ENCODE assay signal across 18 cellular contexts in the genomic region with DNA sequence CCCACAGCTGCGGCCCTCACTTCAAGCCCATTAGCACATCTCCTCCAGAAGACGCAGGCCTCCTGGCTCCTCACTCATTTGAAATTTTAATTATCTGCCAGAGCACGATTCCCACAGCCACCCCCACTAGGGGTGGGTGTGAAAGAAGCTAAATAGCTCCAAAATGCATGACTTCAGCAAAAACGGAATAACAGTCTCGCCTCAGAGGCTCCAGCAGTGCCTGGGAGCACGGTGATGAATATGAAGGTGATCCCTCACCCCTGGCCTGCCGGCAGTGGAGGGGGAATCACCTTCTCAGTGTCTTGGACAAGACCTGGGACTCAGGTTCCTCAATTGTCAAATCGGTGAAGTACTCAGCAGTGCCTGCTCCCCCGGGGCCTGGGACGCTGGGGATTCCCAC.
DNase-seq lines count a peak whose midpoint lies in the region; ATAC-seq, FAIRE-seq and TF ChIP-seq lines count a peak whose summit lies in the region.
"Had no signal": no experiment of that assay in that cellular context is flagged by ENCODE, and none has a peak within 500 bp of the region (broad histone marks: within the 10 kb centered on the region; RNA-seq: fewer than 3 reads in every experiment).

No MANE protein-coding gene starts in this region.

- FAIRE-seq in RCC 7860 (lab: Jason Lieb, UNC) = no peak
- FAIRE-seq: D721Med, GM19239 had no signal

- H3K27ac Mint-ChIP-seq in GM23338 (no peak overlapping the region), nephron (peak overlapping the region in 2 of 3 experiments; percentile 49 to 76)
- H3K27ac Mint-ChIP-seq: CD4-positive, alpha-beta T cell; IgD-negative memory B cell had no signal

- H3K4me3 ChIP-seq in cardiac muscle cell (no peak overlapping the region), GM23338 (no peak overlapping the region)
- H3K4me3 ChIP-seq: BLaER1 treated with 17β-estradiol and CSF1 and Interleukin-3, amounts not matched to agents 10 nM and 100 nM had no signal

- H3K27ac ChIP-seq in cardiac muscle cell (peak overlapping the region; percentile 95), GM23338 (ENCODE audit: low read depth) (no peak overlapping the region), caudate nucleus (ENCODE audit: low read depth, low read length) (peak overlapping the region; percentile 62)
- H3K27ac ChIP-seq: 22Rv1; BLaER1 treated with 17β-estradiol and CSF1 and Interleukin-3, amounts not matched to agents 10 nM and 100 nM had no signal

- H3K4me1 Mint-ChIP-seq in GM23338 (peaks cover 10% of the 10 kb centered on the region), nephron (no peaks in the 10 kb centered on the region)
- H3K4me1 Mint-ChIP-seq: IgD-negative memory B cell had no signal

- no peak for ATAC-seq in Right ventricle myocardium inferior
- ATAC-seq in GM23338 = peak; percentile 68
- ATAC-seq in GM21737 (IDR thresholded peaks at IDR 0.05; ENCODE audit: unreplicated experiment) = no peak

- H3K4me1 ChIP-seq in cardiac muscle cell (ENCODE audit: low read depth) = peaks cover 37% of the 10 kb centered on the region
- H3K4me1 ChIP-seq in GM23338 (ENCODE audit: insufficient read depth) = peaks cover 4% of the 10 kb centered on the region; the same call in 1 of the 2 replicates

- no peak overlapping the region for H3K4me2 ChIP-seq in GM23338
- H3K4me2 ChIP-seq: BLaER1 treated with 17β-estradiol and CSF1 and Interleukin-3, amounts not matched to agents 10 nM and 100 nM had no signal

- H3K36me3 Mint-ChIP-seq in GM23338 (ENCODE audit: low read depth) = 0 out of 3 replicates have a peak, but pooled peaks cover 4% of the 10 kb centered on the region
- H3K36me3 Mint-ChIP-seq in nephron (ENCODE audit: low read depth) = no peaks in the 10 kb centered on the region
- H3K36me3 Mint-ChIP-seq: IgD-negative memory B cell had no signal

- H3K27me3 ChIP-seq in cardiac muscle cell (no peaks in the 10 kb centered on the region), GM23338 (ENCODE audit: insufficient read depth) (no peaks in the 10 kb centered on the region)
- H3K27me3 ChIP-seq: BLaER1 treated with 17β-estradiol and CSF1 and Interleukin-3, amounts not matched to agents 10 nM and 100 nM had no signal

- 0 out of 2 replicates have a peak, but pooled peaks cover 4% of the 10 kb centered on the region for H3K9me2 ChIP-seq in GM23338 (ENCODE audit: insufficient read depth)

- H3K4me3 Mint-ChIP-seq in GM23338 (no peak overlapping the region), nephron (no peak overlapping the region)
- H3K4me3 Mint-ChIP-seq: CD4-positive, alpha-beta T cell; H9 had no signal

- peaks cover 7% of the 10 kb centered on the region; the same call in 2 of the 3 replicates for H3K9me3 Mint-ChIP-seq in GM23338
- H3K9me3 Mint-ChIP-seq in nephron = no peaks in the 10 kb centered on the region
- H3K9me3 Mint-ChIP-seq: CD4-positive, alpha-beta T cell had no signal

- H3K36me3 ChIP-seq in cardiac muscle cell = no peaks in the 10 kb centered on the region
- H3K36me3 ChIP-seq in GM23338 (ENCODE audit: insufficient read depth) = no peaks in the 10 kb centered on the region
- H3K36me3 ChIP-seq: BLaER1 treated with 17β-estradiol and CSF1 and Interleukin-3, amounts not matched to agents 10 nM and 100 nM had no signal

- H3K9me3 ChIP-seq in cardiac muscle cell (ENCODE audit: low read depth) = no peaks in the 10 kb centered on the region

- no peak for TF ChIP-seq CTCF in cardiac muscle cell (IDR thresholded peaks at IDR 0.05; ENCODE audit: low read depth, low read length)
- no peak for TF ChIP-seq CTCF in GM23338 (conservative IDR thresholded peaks at IDR 0.05; ENCODE audit: low read depth in 2 of 2)
- TF ChIP-seq CTCF in nephron (IDR thresholded peaks at IDR 0.05; ENCODE audit: unreplicated experiment in 3 of 3) = no peak

- intact Hi-C loops in Right ventricle myocardium inferior (cut with DNase I) = loop anchor here (5.0 kb wide), 2 partner anchors 90 to 115 kb away; no protein-coding TSS in a partner anchor

- H3K27me3 Mint-ChIP-seq in GM23338 (ENCODE audit: insufficient read depth, low read depth, poor library complexity) = peaks cover 3% of the 10 kb centered on the region
- peaks cover 7% of the 10 kb centered on the region for H3K27me3 Mint-ChIP-seq in nephron (ENCODE audit: low read depth)
- H3K27me3 Mint-ChIP-seq: CD4-positive, alpha-beta T cell had no signal

- H3K79me2 ChIP-seq in GM23338 (replicated peaks; ENCODE audit: insufficient read depth) = no peaks in the 10 kb centered on the region

- in situ Hi-C loops in G401 (cut with HindIII; ENCODE audit: low sequenced_read_pairs) = no loop called here

- DNase-seq in cardiac muscle cell (ENCODE audit: low read depth in 1 of 2, low spot score in 1 of 2) = no peak
- no peak for DNase-seq in Right ventricle myocardium inferior (ENCODE audit: missing footprints)
- DNase-seq in GM23338 (ENCODE audit: low spot score) = no peak
- peak in 28 of 61 donors; percentile 16 to 88 (median 54) for DNase-seq in caudate nucleus (lab: John Stamatoyannopoulos, UW)
- no peak for DNase-seq in RCC 7860 (ENCODE audit: low spot score)
- no peak for DNase-seq in G401 (ENCODE audit: low spot score)
- DNase-seq: AML-193; CD4-positive, alpha-beta T cell; DND-41; GF-D8; H9 had no signal

- H4K20me1 ChIP-seq in GM23338 (replicated peaks; ENCODE audit: insufficient read depth) = no peaks in the 10 kb centered on the region
- H4K20me1 ChIP-seq: BLaER1 treated with 17β-estradiol and CSF1 and Interleukin-3, amounts not matched to agents 10 nM and 100 nM had no signal

- no peaks in the 10 kb centered on the region for H3F3A ChIP-seq in GM23338 (replicated peaks; ENCODE audit: low read depth)

- H2AFZ ChIP-seq in GM23338 = no peak overlapping the region; the same call in 1 of the 2 replicates

TF ChIP-seq in GM23338, 12 proteins besides CTCF, POLR2A, EP300 and RAD21:
- TF ChIP-seq JUNB (IDR thresholded peaks at IDR 0.05; ENCODE audit: unreplicated experiment) (no peak), STAT1 (IDR thresholded peaks at IDR 0.05; ENCODE audit: unreplicated experiment) (no peak), CREB1 (CRISPR knock-in tag; IDR thresholded peaks at IDR 0.05; ENCODE audit: low read depth) (no peak), EZH2 (IDR thresholded peaks at IDR 0.05; ENCODE audit: low read depth, unreplicated experiment) (no peak), EZH2phosphoT487 (IDR thresholded peaks at IDR 0.05; ENCODE audit: unreplicated experiment) (no peak), ZNF114 (CRISPR knock-in tag; IDR thresholded peaks at IDR 0.05) (no peak)
- TF ChIP-seq, protein P1, sequence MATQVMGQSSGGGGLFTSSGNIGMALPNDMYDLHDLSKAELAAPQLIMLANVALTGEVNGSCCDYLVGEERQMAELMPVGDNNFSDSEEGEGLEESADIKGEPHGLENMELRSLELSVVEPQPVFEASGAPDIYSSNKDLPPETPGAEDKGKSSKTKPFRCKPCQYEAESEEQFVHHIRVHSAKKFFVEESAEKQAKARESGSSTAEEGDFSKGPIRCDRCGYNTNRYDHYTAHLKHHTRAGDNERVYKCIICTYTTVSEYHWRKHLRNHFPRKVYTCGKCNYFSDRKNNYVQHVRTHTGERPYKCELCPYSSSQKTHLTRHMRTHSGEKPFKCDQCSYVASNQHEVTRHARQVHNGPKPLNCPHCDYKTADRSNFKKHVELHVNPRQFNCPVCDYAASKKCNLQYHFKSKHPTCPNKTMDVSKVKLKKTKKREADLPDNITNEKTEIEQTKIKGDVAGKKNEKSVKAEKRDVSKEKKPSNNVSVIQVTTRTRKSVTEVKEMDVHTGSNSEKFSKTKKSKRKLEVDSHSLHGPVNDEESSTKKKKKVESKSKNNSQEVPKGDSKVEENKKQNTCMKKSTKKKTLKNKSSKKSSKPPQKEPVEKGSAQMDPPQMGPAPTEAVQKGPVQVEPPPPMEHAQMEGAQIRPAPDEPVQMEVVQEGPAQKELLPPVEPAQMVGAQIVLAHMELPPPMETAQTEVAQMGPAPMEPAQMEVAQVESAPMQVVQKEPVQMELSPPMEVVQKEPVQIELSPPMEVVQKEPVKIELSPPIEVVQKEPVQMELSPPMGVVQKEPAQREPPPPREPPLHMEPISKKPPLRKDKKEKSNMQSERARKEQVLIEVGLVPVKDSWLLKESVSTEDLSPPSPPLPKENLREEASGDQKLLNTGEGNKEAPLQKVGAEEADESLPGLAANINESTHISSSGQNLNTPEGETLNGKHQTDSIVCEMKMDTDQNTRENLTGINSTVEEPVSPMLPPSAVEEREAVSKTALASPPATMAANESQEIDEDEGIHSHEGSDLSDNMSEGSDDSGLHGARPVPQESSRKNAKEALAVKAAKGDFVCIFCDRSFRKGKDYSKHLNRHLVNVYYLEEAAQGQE (IDR thresholded peaks at IDR 0.05; ENCODE audit: unreplicated experiment) = no peak
